Comparison of ENCODE assay signal across 8 cellular contexts in genomic region chr14:34983148-34983760, GRCh38. TPM values are rescaled to one million over a fixed set of nuclear protein-coding genes. Genes with fewer than 3 reads are reported as not detected.
DNase-seq lines count a peak whose midpoint lies in the region; ATAC-seq and TF ChIP-seq lines count a peak whose summit lies in the region.

No MANE protein-coding gene starts in this region.

- peaks cover 6 to 23% (median 16%) of the 10 kb centered on the region in 4 donors for H3K4me1 Mint-ChIP-seq in CD4-positive, CD25-positive, alpha-beta regulatory T cell
- peaks cover 11% of the 10 kb centered on the region for H3K4me1 Mint-ChIP-seq in endodermal cell

- TF ChIP-seq CTCF in KMS-11 (conservative IDR thresholded peaks at IDR 0.05; ENCODE audit: low read depth, low read length) (no peak), endodermal cell (conservative IDR thresholded peaks at IDR 0.05) (no peak), omental fat pad (IDR thresholded peaks at IDR 0.05) (no peak)

- peak overlapping the region; percentile 92 for H3K4me2 ChIP-seq in KMS-11

- H3K4me3 Mint-ChIP-seq in CD4-positive, CD25-positive, alpha-beta regulatory T cell: no peak overlapping the region
- H3K4me3 Mint-ChIP-seq in endodermal cell: no peak overlapping the region

- no peaks in the 10 kb centered on the region for H3K27me3 ChIP-seq in CD4-positive, CD25-positive, alpha-beta regulatory T cell (ENCODE audit: control insufficient read depth, insufficient read depth, low read length)
- no peaks in the 10 kb centered on the region for H3K27me3 ChIP-seq in KMS-11 (ENCODE audit: insufficient read depth, low read depth)
- no peaks in the 10 kb centered on the region for H3K27me3 ChIP-seq in endodermal cell (ENCODE audit: control insufficient read depth, insufficient read depth, low read length, poor library complexity, severe bottlenecking)

- H3K9me3 ChIP-seq in CD4-positive, CD25-positive, alpha-beta regulatory T cell (ENCODE audit: control insufficient read depth in 2 of 2, low read length in 2 of 2): no peaks in the 10 kb centered on the region
- no peaks in the 10 kb centered on the region for H3K9me3 ChIP-seq in endodermal cell (ENCODE audit: control insufficient read depth, low read length)

- peak overlapping the region; percentile 84 for H3K9ac ChIP-seq in KMS-11
- peak overlapping the region; percentile 81 for H3K9ac ChIP-seq in endodermal cell (ENCODE audit: extremely low read depth, low read length, poor library complexity, severe bottlenecking)

- H3K27ac Mint-ChIP-seq in CD4-positive, CD25-positive, alpha-beta regulatory T cell: no peak overlapping the region
- H3K27ac Mint-ChIP-seq in endodermal cell: no peak overlapping the region

- WGBS in endodermal cell (ENCODE audit: insufficient coverage in 1 of 2, insufficient read length in 1 of 2), 2 experiments: 0 to 1% methylated on average over 5 to 28 of the region's 28 CpGs

- no peak for ATAC-seq in CD4-positive, CD25-positive, alpha-beta regulatory T cell (ENCODE audit: low read depth in 2 of 2)
- ATAC-seq in GM21576 (IDR thresholded peaks at IDR 0.05; ENCODE audit: unreplicated experiment) (peak; percentile 13), omental fat pad (ENCODE audit: low FRiP score) (peak; percentile 43)

- H3K27ac ChIP-seq in CD4-positive, CD25-positive, alpha-beta regulatory T cell (ENCODE audit: insufficient read depth, low read length, poor library complexity, severe bottlenecking): peak overlapping the region; percentile 99
- H3K27ac ChIP-seq in KMS-11: peak overlapping the region; percentile 87
- H3K27ac ChIP-seq in endodermal cell (ENCODE audit: low read depth, low read length): peak overlapping the region; percentile 96

- peaks cover 54% of the 10 kb centered on the region for H3K79me2 ChIP-seq in KMS-11 (ENCODE audit: insufficient read depth, low read depth)

- peaks cover 16% of the 10 kb centered on the region for H3K36me3 Mint-ChIP-seq in CD4-positive, CD25-positive, alpha-beta regulatory T cell
- H3K36me3 Mint-ChIP-seq in endodermal cell (ENCODE audit: low read depth): peaks cover 3% of the 10 kb centered on the region

- peaks cover 33% of the 10 kb centered on the region for H3K4me1 ChIP-seq in CD4-positive, CD25-positive, alpha-beta regulatory T cell (ENCODE audit: control insufficient read depth, insufficient read depth, low read length, poor library complexity, severe bottlenecking)
- H3K4me1 ChIP-seq in KMS-11 (ENCODE audit: low read depth, poor library complexity, severe bottlenecking) (peaks cover 28% of the 10 kb centered on the region), endodermal cell (ENCODE audit: control insufficient read depth, insufficient read depth, low read length) (no peaks in the 10 kb centered on the region)

- peak overlapping the region; percentile 91 for H2AFZ ChIP-seq in KMS-11 (ENCODE audit: low read depth)

- H3K27me3 Mint-ChIP-seq in CD4-positive, CD25-positive, alpha-beta regulatory T cell: no peaks in the 10 kb centered on the region
- H3K27me3 Mint-ChIP-seq in endodermal cell (ENCODE audit: insufficient read depth): peaks cover 2% of the 10 kb centered on the region

- H3K36me3 ChIP-seq in CD4-positive, CD25-positive, alpha-beta regulatory T cell (ENCODE audit: control insufficient read depth, insufficient read depth, low read length): no peaks in the 10 kb centered on the region
- H3K36me3 ChIP-seq in KMS-11 (ENCODE audit: insufficient read depth): no peaks in the 10 kb centered on the region
- peaks cover 5% of the 10 kb centered on the region for H3K36me3 ChIP-seq in endodermal cell (ENCODE audit: control insufficient read depth, insufficient read depth, low read length)

- H3K4me3 ChIP-seq in CD4-positive, CD25-positive, alpha-beta regulatory T cell (ENCODE audit: low read depth, low read length): peak overlapping the region; percentile 94
- H3K4me3 ChIP-seq in KMS-11 (IDR thresholded peaks at IDR 0.05; ENCODE audit: insufficient read depth, low read depth, low read length) (no peak overlapping the region), endodermal cell (ENCODE audit: low read length) (peak overlapping the region; percentile 97)

- H3K9me3 Mint-ChIP-seq in CD4-positive, CD25-positive, alpha-beta regulatory T cell: no peaks in the 10 kb centered on the region
- H3K9me3 Mint-ChIP-seq in endodermal cell: no peaks in the 10 kb centered on the region

- H4K20me1 ChIP-seq in KMS-11 (ENCODE audit: insufficient read depth): no peaks in the 10 kb centered on the region

- DNase-seq in CD4-positive, CD25-positive, alpha-beta regulatory T cell: no peak
- no peak for DNase-seq in endodermal cell
- DNase-seq in omental fat pad (ENCODE audit: low spot score): no peak
- DNase-seq in NCI-H146 treated with DMSO at 0.1 percent for 48 hours (lab: John Stamatoyannopoulos, UW; ENCODE audit: unreplicated experiment): no peak
- DNase-seq in NCI-H2029 treated with DMSO at 0.1 percent for 48 hours (lab: John Stamatoyannopoulos, UW): no peak
- no peak for DNase-seq in activated CD4-positive, alpha-beta T cell treated with anti-CD3 and anti-CD28 coated beads, Interleukin-2, amount 50 U/mL, for 1 hour

RNA-seq across cellular contexts. Expression of gene SRP54, which starts 0.5 kb away (rescaled TPM):
- 44.0 TPM for total RNA-seq in CD4-positive, CD25-positive, alpha-beta regulatory T cell
- 10 to 100 TPM; 32.9 to 46.1 (median 42.9) TPM for polyA plus RNA-seq in CD4-positive, CD25-positive, alpha-beta regulatory T cell
- total RNA-seq in endodermal cell (10 to 100 TPM; 58.3 to 80.3 TPM), omental fat pad (10 to 100 TPM; 41.0 to 64.0 (median 47.7) TPM)
- 49.2 TPM for polyA plus RNA-seq in endodermal cell (2013, experiment 1 of 2)
- polyA plus RNA-seq in endodermal cell (2013, experiment 2 of 2): 45.7 TPM

Comparison
In these comparisons a context has a peak if more than half of its experiments do, and no peak if none do; other contexts are left out.
1. ATAC-seq: peak in GM21576 (single experiment) and omental fat pad (single experiment); none in CD4-positive, CD25-positive, alpha-beta regulatory T cell (0 of 2).
2. Peak in every context shown above with its lines, with median percentiles within 50 percentile points of each other: H3K27ac ChIP-seq.